ENCODE assay signal across 17 cellular contexts in the genomic region with DNA sequence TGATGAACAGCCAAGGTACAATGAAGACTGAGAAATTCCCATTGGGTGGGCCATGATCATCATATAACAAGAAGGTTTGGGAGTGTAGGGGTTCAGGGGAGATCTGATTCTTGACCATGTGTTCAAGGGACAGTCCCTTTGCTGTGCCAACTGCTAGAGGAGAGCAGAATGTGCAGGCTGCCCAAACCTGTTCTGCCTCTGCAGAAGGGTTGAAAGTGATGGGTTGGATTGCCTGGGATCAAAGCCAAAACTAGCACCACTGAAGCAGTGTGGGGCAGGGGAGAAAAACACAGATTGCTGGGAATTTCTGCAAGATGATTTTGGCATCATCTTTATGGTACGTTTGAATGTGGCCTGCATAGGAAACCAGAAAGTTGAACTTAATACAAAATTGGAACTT.
DNase-seq lines count a peak whose midpoint lies in the region; ATAC-seq and TF ChIP-seq lines count a peak whose summit lies in the region.
"Had no signal": no experiment of that assay in that cellular context is flagged by ENCODE, and none has a peak within 500 bp of the region (broad histone marks: within the 10 kb centered on the region; RNA-seq: fewer than 3 reads in every experiment).

No MANE protein-coding gene starts in this region.

- no TSS peak for BruUV-seq in Calu3 (replicated peaks; lab: Mats Ljungman, UMichigan)

- no peaks in the 10 kb centered on the region for H3K27me3 Mint-ChIP-seq in Calu3 (ENCODE audit: unreplicated experiment)
- H3K27me3 Mint-ChIP-seq: activated CD8-positive, alpha-beta memory T cell treated with anti-CD3 and anti-CD28 coated beads, Interleukin-2, amount 10 ng/mL, durations not matched to agents 7 days and 5 days had no signal

- H3K27ac Mint-ChIP-seq in Calu3 (ENCODE audit: unreplicated experiment), result no peak overlapping the region
- H3K27ac Mint-ChIP-seq: activated B cell treated with CpG ODN at 0.5 μM for 24 hours; activated CD8-positive, alpha-beta memory T cell treated with anti-CD3 and anti-CD28 coated beads, Interleukin-2, amount 10 ng/mL, durations not matched to agents 7 days and 5 days; CD4-positive, alpha-beta memory T cell; natural killer cell had no signal

- CTCF ChIA-PET in Calu3 (lab: Charles Lee), result no interaction called here

- TF ChIP-seq CTCF in Calu3 (IDR thresholded peaks at IDR 0.05; ENCODE audit: unreplicated experiment), result no peak

- peak; percentile 10 for ATAC-seq in GM19372 (IDR thresholded peaks at IDR 0.05; ENCODE audit: low read depth, unreplicated experiment)
- peak; percentile 17 for ATAC-seq in HG02610 (IDR thresholded peaks at IDR 0.05; ENCODE audit: unreplicated experiment)
- ATAC-seq in HG03039 (IDR thresholded peaks at IDR 0.05; ENCODE audit: unreplicated experiment), result no peak
- ATAC-seq: activated CD8-positive, alpha-beta memory T cell treated with anti-CD3 and anti-CD28 coated beads, Interleukin-2, amount 10 ng/mL, durations not matched to agents 7 days and 5 days; psoas muscle had no signal

- DNase-seq in Calu3 (peak; percentile 59), NCI-H82 (lab: John Stamatoyannopoulos, UW) (no peak), midbrain (lab: John Stamatoyannopoulos, UW) (no peak)
- no peak for DNase-seq in stimulated activated CD4-positive, alpha-beta T cell treated with anti-CD3 and anti-CD28 coated beads, Interleukin-12 subunit alpha, Interleukin-12 subunit beta, amount 100 ng/mL, for 4 hours
- DNase-seq: activated B cell treated with CpG ODN at 0.5 μM for 24 hours; activated CD8-positive, alpha-beta memory T cell treated with anti-CD3 and anti-CD28 coated beads, Interleukin-2, amount 10 ng/mL, durations not matched to agents 7 days and 5 days; CD4-positive, alpha-beta memory T cell; foreskin melanocyte; MG63; natural killer cell; psoas muscle; spleen; stimulated activated naive CD4-positive, alpha-beta T cell treated with Interleukin-2 at 50 U/mL for 16 hours had no signal

- no peak for TF ChIP-seq EP300 in Ishikawa (IDR thresholded peaks at IDR 0.05; ENCODE audit: borderline replicate concordance)

- no peak for TF ChIP-seq RAD21 in Ishikawa (IDR thresholded peaks at IDR 0.05; ENCODE audit: low read depth)

- H3K4me1 Mint-ChIP-seq in Calu3 (ENCODE audit: low read depth, unreplicated experiment), result no peaks in the 10 kb centered on the region
- H3K4me1 Mint-ChIP-seq: activated CD8-positive, alpha-beta memory T cell treated with anti-CD3 and anti-CD28 coated beads, Interleukin-2, amount 10 ng/mL, durations not matched to agents 7 days and 5 days; CD4-positive, alpha-beta memory T cell; natural killer cell had no signal

- no peaks in the 10 kb centered on the region for H3K36me3 Mint-ChIP-seq in Calu3 (ENCODE audit: insufficient read depth, unreplicated experiment)
- H3K36me3 Mint-ChIP-seq: activated CD8-positive, alpha-beta memory T cell treated with anti-CD3 and anti-CD28 coated beads, Interleukin-2, amount 10 ng/mL, durations not matched to agents 7 days and 5 days; CD4-positive, alpha-beta memory T cell; natural killer cell had no signal

- intact Hi-C loops in Calu3 (cut with micrococcal nuclease; ENCODE audit: unreplicated experiment), result no loop called here

- no peaks in the 10 kb centered on the region for H3K9me3 Mint-ChIP-seq in Calu3 (ENCODE audit: low read depth, unreplicated experiment)
- H3K9me3 Mint-ChIP-seq: activated B cell treated with CpG ODN at 0.5 μM for 24 hours had no signal

- H3K4me3 Mint-ChIP-seq in Calu3 (ENCODE audit: low read depth, unreplicated experiment), result no peak overlapping the region
- H3K4me3 Mint-ChIP-seq: activated B cell treated with CpG ODN at 0.5 μM for 24 hours; activated CD8-positive, alpha-beta memory T cell treated with anti-CD3 and anti-CD28 coated beads, Interleukin-2, amount 10 ng/mL, durations not matched to agents 7 days and 5 days; CD4-positive, alpha-beta memory T cell; natural killer cell had no signal

TF ChIP-seq in Ishikawa, 13 proteins besides CTCF, POLR2A, EP300 and RAD21:
- TF ChIP-seq, protein P1, sequence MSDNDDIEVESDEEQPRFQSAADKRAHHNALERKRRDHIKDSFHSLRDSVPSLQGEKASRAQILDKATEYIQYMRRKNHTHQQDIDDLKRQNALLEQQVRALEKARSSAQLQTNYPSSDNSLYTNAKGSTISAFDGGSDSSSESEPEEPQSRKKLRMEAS (IDR thresholded peaks at IDR 0.05), result no peak
- no peak for TF ChIP-seq EGR1 (IDR thresholded peaks at IDR 0.05)
- TF ChIP-seq TEAD4 (IDR thresholded peaks at IDR 0.05), result no peak
- 0 out of 2 replicates have a peak, but pooled peaks have one; percentile 11 for TF ChIP-seq NFIC (IDR thresholded peaks at IDR 0.05)
TF ChIP-seq in Ishikawa: peak in this region for 1.
